Comparison of ENCODE assay signal across 11 cellular contexts in the genomic region with DNA sequence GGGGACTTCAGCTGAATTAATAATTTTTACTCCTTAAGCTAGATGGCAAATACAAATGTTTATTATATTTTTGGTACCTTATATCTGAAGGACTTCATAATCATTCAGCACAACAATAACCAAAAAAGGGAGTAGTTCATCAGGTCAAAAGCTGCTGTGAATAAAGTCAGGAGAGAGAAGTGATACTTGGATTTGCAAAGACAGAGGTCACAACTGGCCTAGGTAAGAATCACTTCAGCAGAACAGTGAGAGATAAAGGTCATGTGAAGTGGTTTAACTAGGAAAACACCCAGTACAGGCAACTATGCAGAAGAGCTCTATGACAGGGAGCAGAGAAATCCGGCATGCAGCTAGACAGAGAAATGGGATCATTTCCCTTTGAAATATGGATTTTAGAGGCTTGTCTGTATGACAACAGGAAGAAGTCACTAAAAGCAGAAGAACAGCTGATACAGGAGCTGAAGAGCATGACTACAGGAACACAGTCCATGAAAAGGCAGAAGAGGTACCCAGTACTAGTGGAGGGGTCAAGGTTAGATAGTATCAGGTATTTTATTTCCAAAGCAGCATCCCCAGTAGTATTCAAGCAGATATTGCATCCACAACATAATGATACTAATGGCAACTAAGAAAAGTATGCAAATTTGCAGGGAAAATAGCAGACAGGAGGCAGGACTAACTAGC. TPM values are rescaled to one million over a fixed set of nuclear protein-coding genes. Genes with fewer than 3 reads are reported as not detected.
DNase-seq lines count a peak whose midpoint lies in the region; ATAC-seq, FAIRE-seq and TF ChIP-seq lines count a peak whose summit lies in the region.
"Had no signal": no experiment of that assay in that cellular context is flagged by ENCODE, and none has a peak within 500 bp of the region (broad histone marks: within the 10 kb centered on the region; RNA-seq: fewer than 3 reads in every experiment).

No MANE protein-coding gene starts in this region.

- H4K20me1 ChIP-seq in DND-41 (ENCODE audit: insufficient read depth, low read length) (no peaks in the 10 kb centered on the region), astrocyte (ENCODE audit: insufficient read depth, low read length) (peaks cover 83% of the 10 kb centered on the region)

- H3K27ac ChIP-seq in DND-41 (ENCODE audit: low read length) (0 out of 2 replicates have a peak overlapping the region, but pooled peaks have one; percentile 4), astrocyte (ENCODE audit: low read depth, low read length) (no peak overlapping the region), transverse colon (no peak overlapping the region)

- TF ChIP-seq CTCF in DND-41 (IDR thresholded peaks at IDR 0.05; ENCODE audit: borderline replicate concordance, extremely low read depth, low read length, poor library complexity, severe bottlenecking) (no peak), astrocyte (IDR thresholded peaks at IDR 0.05; ENCODE audit: insufficient read depth, low read depth, low read length) (no peak), transverse colon (IDR thresholded peaks at IDR 0.05) (no peak)

- H3K9me3 Mint-ChIP-seq in astrocyte (ENCODE audit: unreplicated experiment): peaks cover 4% of the 10 kb centered on the region

- intact Hi-C loops in transverse colon (cut with DNase I; ENCODE audit: low total_unique reads): no loop called here

- DNase-seq in DND-41: no peak
- no peak for DNase-seq in astrocyte (ENCODE audit: low read depth)
- DNase-seq in KG1 (lab: John Stamatoyannopoulos, UW): no peak
- DNase-seq in transverse colon: no peak
- DNase-seq in G401 (ENCODE audit: low spot score): no peak
- no peak for DNase-seq in activated naive CD4-positive, alpha-beta T cell treated with anti-CD3 and anti-CD28 coated beads, Interleukin-2, amount 50 U/mL, for 16 hours
- DNase-seq: aorta, DMS79 had no signal

- H3K4me1 Mint-ChIP-seq in astrocyte (ENCODE audit: low read depth, unreplicated experiment): peaks cover 45% of the 10 kb centered on the region

- in situ Hi-C loops in transverse colon (cut with MboI; ENCODE audit: low pct_ligation_motif_present in 1 of 4, low pct_unique_long_range_greater_than_20kb in 1 of 4, low sequenced_read_pairs in 3 of 4) (no loop called here), G401 (cut with HindIII; ENCODE audit: low sequenced_read_pairs) (no loop called here)

- WGBS in transverse colon (ENCODE audit: low coverage in 1 of 2), 2 donors: 33 to 56% methylated on average over 1 of the region's 1 CpG

- peak overlapping the region; percentile 9 for H3K4me3 Mint-ChIP-seq in astrocyte (ENCODE audit: unreplicated experiment)

- H2AFZ ChIP-seq in DND-41 (ENCODE audit: low read depth, low read length) (no peak overlapping the region), astrocyte (ENCODE audit: low read depth, low read length) (no peak overlapping the region)

- FAIRE-seq in astrocyte (lab: Jason Lieb, UNC): no peak
- FAIRE-seq: islet of Langerhans had no signal

- peaks cover 11% of the 10 kb centered on the region for H3K4me1 ChIP-seq in DND-41 (ENCODE audit: insufficient read depth, low read length)
- H3K4me1 ChIP-seq in astrocyte (ENCODE audit: insufficient read depth, low read length): peaks cover 13% of the 10 kb centered on the region
- no peaks in the 10 kb centered on the region for H3K4me1 ChIP-seq in transverse colon

- no peak overlapping the region for H3K4me2 ChIP-seq in DND-41 (ENCODE audit: insufficient read depth, low read length)
- peak overlapping the region; percentile 48 for H3K4me2 ChIP-seq in astrocyte (ENCODE audit: low read length)

- H3K36me3 ChIP-seq in DND-41 (ENCODE audit: insufficient read depth, low read length) (no peaks in the 10 kb centered on the region), astrocyte (ENCODE audit: insufficient read depth, low read length) (no peaks in the 10 kb centered on the region), transverse colon (no peaks in the 10 kb centered on the region)

- H3K9me3 ChIP-seq in DND-41 (ENCODE audit: insufficient read depth, low read length, severe bottlenecking): no peaks in the 10 kb centered on the region
- no peaks in the 10 kb centered on the region for H3K9me3 ChIP-seq in astrocyte (ENCODE audit: insufficient read depth, low read depth, low read length)
- H3K9me3 ChIP-seq in transverse colon: no peaks in the 10 kb centered on the region

- 0 out of 3 replicates have a peak, but pooled peaks have one; percentile 27 for ATAC-seq in DND-41 (ENCODE audit: insufficient read depth, low read depth)
- peak; percentile 44 for ATAC-seq in GM19438 (IDR thresholded peaks at IDR 0.05; ENCODE audit: low read depth, unreplicated experiment)
- peak; percentile 39 for ATAC-seq in HG03097 (IDR thresholded peaks at IDR 0.05; ENCODE audit: low FRiP score, unreplicated experiment)

- H3K9ac ChIP-seq in DND-41 (ENCODE audit: low read depth, low read length) (no peak overlapping the region), astrocyte (ENCODE audit: low read length) (no peak overlapping the region)

- TF ChIP-seq EP300 in transverse colon (IDR thresholded peaks at IDR 0.05; ENCODE audit: low read depth): no peak

- H3K36me3 Mint-ChIP-seq in astrocyte (ENCODE audit: low read depth, unreplicated experiment): peaks cover 34% of the 10 kb centered on the region

- no peaks in the 10 kb centered on the region for H3K79me2 ChIP-seq in DND-41 (ENCODE audit: insufficient read depth, low read length)
- H3K79me2 ChIP-seq in astrocyte (ENCODE audit: insufficient read depth, low read length): peaks cover 85% of the 10 kb centered on the region

- no peaks in the 10 kb centered on the region for H3K27me3 ChIP-seq in DND-41 (ENCODE audit: insufficient read depth, low read length, poor library complexity)
- H3K27me3 ChIP-seq in astrocyte (ENCODE audit: insufficient read depth, low read length): no peaks in the 10 kb centered on the region
- H3K27me3 ChIP-seq in transverse colon: no peaks in the 10 kb centered on the region

- H3K27me3 Mint-ChIP-seq in astrocyte (ENCODE audit: low read depth, unreplicated experiment): no peaks in the 10 kb centered on the region

- no peak for TF ChIP-seq POLR2A in transverse colon (IDR thresholded peaks at IDR 0.05)

- peak overlapping the region; percentile 87 for H3K27ac Mint-ChIP-seq in astrocyte (ENCODE audit: unreplicated experiment)

- H3K4me3 ChIP-seq in DND-41 (ENCODE audit: low read depth in 1 of 2, low read length in 2 of 2) (no peak overlapping the region), astrocyte (ENCODE audit: insufficient read depth, low read depth, low read length) (no peak overlapping the region), transverse colon (no peak overlapping the region)

RNA-seq across cellular contexts. Expression of a gene that starts 25.7 kb away (rescaled TPM):
- 89.1 and 89.6 TPM in 2 replicates for total RNA-seq in astrocyte
- total RNA-seq in transverse colon: 10 to 100 TPM in 2 of 4 donors, 1 to 10 TPM in 2; 6.4 to 11.7 (median 9.7) TPM
- total RNA-seq in G401 (2014; rRNA removed; shearing (Covaris generic)): 6.8 and 7.1 TPM in 2 replicates
